ENCODE assay signal across 1 cellular context in genomic region chr9:136953771-136954269, GRCh38.
TF ChIP-seq lines count a peak whose summit lies in the region.

No MANE protein-coding gene starts in this region.

TF ChIP-seq in H1, 55 proteins besides CTCF, POLR2A, EP300 and RAD21:
- no peak for TF ChIP-seq RNF2 (IDR thresholded peaks at IDR 0.05; ENCODE audit: borderline replicate concordance, low read depth, low read length, missing control alignments, poor library complexity, severe bottlenecking)
- no peak for TF ChIP-seq NRF1 (IDR thresholded peaks at IDR 0.05; ENCODE audit: low read depth, low read length)
- no peak for TF ChIP-seq TEAD4 (IDR thresholded peaks at IDR 0.05; ENCODE audit: low read depth, low read length)
- TF ChIP-seq TCF12 (IDR thresholded peaks at IDR 0.05; ENCODE audit: low read depth, low read length): no peak
- no peak for TF ChIP-seq SIX5 (IDR thresholded peaks at IDR 0.05; ENCODE audit: low read depth, low read length)
- no peak for TF ChIP-seq POLR2AphosphoS5 (IDR thresholded peaks at IDR 0.05; ENCODE audit: low read depth, low read length)
- TF ChIP-seq CBX5 (IDR thresholded peaks at IDR 0.05; ENCODE audit: low read depth, low read length): no peak
- no peak for TF ChIP-seq MAX (IDR thresholded peaks at IDR 0.05)
- no peak for TF ChIP-seq HDAC2 (IDR thresholded peaks at IDR 0.05; ENCODE audit: borderline replicate concordance in 1 of 2, low read depth in 2 of 2, low read length in 2 of 2)
- TF ChIP-seq SP2 (IDR thresholded peaks at IDR 0.05; ENCODE audit: low read length): no peak
- no peak for TF ChIP-seq USF2 (IDR thresholded peaks at IDR 0.05; ENCODE audit: low read length)
- no peak for TF ChIP-seq ZNF274 (IDR thresholded peaks at IDR 0.05; ENCODE audit: borderline replicate concordance, extremely low read depth, low read length)
- no peak for TF ChIP-seq CHD1 (IDR thresholded peaks at IDR 0.05; ENCODE audit: low read depth, low read length)
- TF ChIP-seq SIRT6 (IDR thresholded peaks at IDR 0.05; ENCODE audit: low read length): no peak
- no peak for TF ChIP-seq GABPA (IDR thresholded peaks at IDR 0.05; ENCODE audit: borderline replicate concordance, insufficient read depth, low read length)
